Comparison of ENCODE assay signal across 18 cellular contexts in genomic region chr13:22428188-22428828, GRCh38.
DNase-seq lines count a peak whose midpoint lies in the region; ATAC-seq and TF ChIP-seq lines count a peak whose summit lies in the region.
"Had no signal": no experiment of that assay in that cellular context is flagged by ENCODE, and none has a peak within 500 bp of the region (broad histone marks: within the 10 kb centered on the region; RNA-seq: fewer than 3 reads in every experiment).

No MANE protein-coding gene starts in this region.

- intact Hi-C loops in vagina (cut with DNase I), result no loop called here

- H2BK12ac ChIP-seq in mesenchymal stem cell (ENCODE audit: low read length in 2 of 2), result no peak overlapping the region

- peaks cover 6 to 7% of the 10 kb centered on the region in 2 donors for H3K9me3 Mint-ChIP-seq in stimulated activated naive B cell treated with anti-CD40 and anti-IgM and Interleukin-4, amounts not matched to agents 10 μg/mL and 1 μg/mL and 100 μg/mL, for 72 hours

- no peak overlapping the region for H3K27ac Mint-ChIP-seq in stimulated activated naive B cell treated with anti-CD40 and anti-IgM and Interleukin-4, amounts not matched to agents 10 μg/mL and 1 μg/mL and 100 μg/mL, for 72 hours
- H3K27ac Mint-ChIP-seq: nephron had no signal

- H3K27me3 Mint-ChIP-seq in stimulated activated naive B cell treated with anti-CD40 and anti-IgM and Interleukin-4, amounts not matched to agents 10 μg/mL and 1 μg/mL and 100 μg/mL, for 72 hours, result no peaks in the 10 kb centered on the region

- no peak overlapping the region for H4K91ac ChIP-seq in mesenchymal stem cell (ENCODE audit: low read length)

- no peak for TF ChIP-seq POLR2A in vagina (IDR thresholded peaks at IDR 0.05)

- H3K36me3 Mint-ChIP-seq in stimulated activated naive B cell treated with anti-CD40 and anti-IgM and Interleukin-4, amounts not matched to agents 10 μg/mL and 1 μg/mL and 100 μg/mL, for 72 hours, result no peaks in the 10 kb centered on the region

- H3K4me1 ChIP-seq in mesenchymal stem cell (ENCODE audit: control insufficient read depth, insufficient read depth, low read depth, low read length) (no peaks in the 10 kb centered on the region), vagina (no peaks in the 10 kb centered on the region)
- H3K4me1 ChIP-seq: ascending aorta, BE2C had no signal

- H3K27ac ChIP-seq in mesenchymal stem cell (ENCODE audit: low read length, poor library complexity, severe bottlenecking) (no peak overlapping the region), vagina (peak overlapping the region; percentile 13)
- H3K27ac ChIP-seq: ascending aorta, Peyer's patch had no signal

- no peak overlapping the region for H2BK5ac ChIP-seq in mesenchymal stem cell (ENCODE audit: low read depth, low read length, poor library complexity, severe bottlenecking)

- no peak overlapping the region for H3K4me2 ChIP-seq in mesenchymal stem cell (ENCODE audit: low read length, poor library complexity, severe bottlenecking)

- DNase-seq in OCI-M1 (lab: John Stamatoyannopoulos, UW), result peak; percentile 90
- peak; percentile 24 for DNase-seq in fibroblast of pulmonary artery (ENCODE audit: low read depth)
- peak; percentile 69 for DNase-seq in mesenchymal stem cell
- no peak for DNase-seq in vagina (ENCODE audit: extremely low spot score in 2 of 2)
- DNase-seq in stimulated activated naive B cell treated with anti-CD40 and anti-IgM and Interleukin-4, amounts not matched to agents 10 μg/mL and 1 μg/mL and 100 μg/mL, for 72 hours, result no peak
- DNase-seq: activated effector memory CD4-positive, alpha-beta T cell treated with Interleukin-2 at 50 U/mL for 16 hours; BE2C; dermis blood vessel endothelial cell; DMS53; NCI-H69; Peyer's patch; T-helper 1 cell had no signal

- WGBS in mesenchymal stem cell, result 42% methylated on average over 9 of the region's 10 CpGs

- no peak overlapping the region for H2BK15ac ChIP-seq in mesenchymal stem cell (ENCODE audit: low read depth, poor library complexity, severe bottlenecking)

- no peak overlapping the region for H2AFZ ChIP-seq in mesenchymal stem cell (ENCODE audit: low read depth, low read length)

- H3K36me3 ChIP-seq in mesenchymal stem cell (ENCODE audit: control insufficient read depth in 1 of 2, insufficient read depth in 2 of 2, low read depth in 1 of 2, low read length in 2 of 2) (no peaks in the 10 kb centered on the region), vagina (no peaks in the 10 kb centered on the region)
- H3K36me3 ChIP-seq: ascending aorta, BE2C, Peyer's patch had no signal

- peaks cover 18% of the 10 kb centered on the region for H3K9me3 ChIP-seq in mesenchymal stem cell (ENCODE audit: control insufficient read depth, low read length)
- H3K9me3 ChIP-seq in vagina, result no peaks in the 10 kb centered on the region
- H3K9me3 ChIP-seq: ascending aorta, BE2C, Peyer's patch had no signal

- no peak overlapping the region for H2AK5ac ChIP-seq in mesenchymal stem cell (ENCODE audit: low read length, severe bottlenecking)

- TF ChIP-seq CTCF in fibroblast of pulmonary artery (IDR thresholded peaks at IDR 0.05; ENCODE audit: low read length, missing control alignments) (no peak), vagina (IDR thresholded peaks at IDR 0.05) (no peak)

- no peak overlapping the region for H4K8ac ChIP-seq in mesenchymal stem cell (ENCODE audit: low read length)

- no peak overlapping the region for H3K9ac ChIP-seq in mesenchymal stem cell (ENCODE audit: low read length)

- H3K4me3 ChIP-seq in fibroblast of pulmonary artery (replicated peaks; ENCODE audit: low read depth, low read length) (no peak overlapping the region), mesenchymal stem cell (ENCODE audit: insufficient read depth in 1 of 2, low read depth in 1 of 2, low read length in 2 of 2) (no peak overlapping the region), vagina (no peak overlapping the region)
- H3K4me3 ChIP-seq: ascending aorta, Peyer's patch had no signal

- H3K27me3 ChIP-seq in mesenchymal stem cell (ENCODE audit: control insufficient read depth in 1 of 2, insufficient read depth in 1 of 2, low read length in 2 of 2) (no peaks in the 10 kb centered on the region), vagina (no peaks in the 10 kb centered on the region)
- H3K27me3 ChIP-seq: ascending aorta, BE2C, Peyer's patch had no signal

- no peaks in the 10 kb centered on the region for H3K4me1 Mint-ChIP-seq in stimulated activated naive B cell treated with anti-CD40 and anti-IgM and Interleukin-4, amounts not matched to agents 10 μg/mL and 1 μg/mL and 100 μg/mL, for 72 hours
- H3K4me1 Mint-ChIP-seq: nephron had no signal

- no peak overlapping the region for H3K4ac ChIP-seq in mesenchymal stem cell (ENCODE audit: low read depth in 1 of 2, low read length in 2 of 2)

- no peak overlapping the region for H2BK120ac ChIP-seq in mesenchymal stem cell (ENCODE audit: low read depth, low read length)

- no peaks in the 10 kb centered on the region for H3K79me1 ChIP-seq in mesenchymal stem cell (replicated peaks; ENCODE audit: low read length, poor library complexity, severe bottlenecking)

- no peak for ATAC-seq in HG03025 (IDR thresholded peaks at IDR 0.05; ENCODE audit: low FRiP score, unreplicated experiment)
- no peak for ATAC-seq in stimulated activated naive B cell treated with anti-CD40 and anti-IgM and Interleukin-4, amounts not matched to agents 10 μg/mL and 1 μg/mL and 100 μg/mL, for 72 hours (replicated peaks)
- no peak for ATAC-seq in HG03457 (IDR thresholded peaks at IDR 0.05; ENCODE audit: unreplicated experiment)
- ATAC-seq: activated CD4-positive, CD25-positive, alpha-beta regulatory T cell treated with anti-CD3 and anti-CD28 coated beads, Interleukin-2, amount 50 U/mL, for 24 hours; esophagus mucosa had no signal

- no peak overlapping the region for H3K14ac ChIP-seq in mesenchymal stem cell (ENCODE audit: low read length in 2 of 2)

- H3K4me3 Mint-ChIP-seq in stimulated activated naive B cell treated with anti-CD40 and anti-IgM and Interleukin-4, amounts not matched to agents 10 μg/mL and 1 μg/mL and 100 μg/mL, for 72 hours, result no peak overlapping the region
- H3K4me3 Mint-ChIP-seq: nephron had no signal

- no peak overlapping the region for H3K23ac ChIP-seq in mesenchymal stem cell (ENCODE audit: low read length in 2 of 2)

- H3K18ac ChIP-seq in mesenchymal stem cell (ENCODE audit: low read depth in 1 of 2, low read length in 2 of 2), result no peak overlapping the region

Comparison
In these comparisons a context has a peak if more than half of its experiments do, and no peak if none do; other contexts are left out.
1. DNase-seq: peak in OCI-M1 (single experiment), fibroblast of pulmonary artery (single experiment) and mesenchymal stem cell (single experiment); none in vagina (0 of 2) and stimulated activated naive B cell treated with anti-CD40 and anti-IgM and Interleukin-4, amounts not matched to agents 10 μg/mL and 1 μg/mL and 100 μg/mL, for 72 hours (single experiment).